Comparison of ENCODE assay signal across 15 cellular contexts in the genomic region with DNA sequence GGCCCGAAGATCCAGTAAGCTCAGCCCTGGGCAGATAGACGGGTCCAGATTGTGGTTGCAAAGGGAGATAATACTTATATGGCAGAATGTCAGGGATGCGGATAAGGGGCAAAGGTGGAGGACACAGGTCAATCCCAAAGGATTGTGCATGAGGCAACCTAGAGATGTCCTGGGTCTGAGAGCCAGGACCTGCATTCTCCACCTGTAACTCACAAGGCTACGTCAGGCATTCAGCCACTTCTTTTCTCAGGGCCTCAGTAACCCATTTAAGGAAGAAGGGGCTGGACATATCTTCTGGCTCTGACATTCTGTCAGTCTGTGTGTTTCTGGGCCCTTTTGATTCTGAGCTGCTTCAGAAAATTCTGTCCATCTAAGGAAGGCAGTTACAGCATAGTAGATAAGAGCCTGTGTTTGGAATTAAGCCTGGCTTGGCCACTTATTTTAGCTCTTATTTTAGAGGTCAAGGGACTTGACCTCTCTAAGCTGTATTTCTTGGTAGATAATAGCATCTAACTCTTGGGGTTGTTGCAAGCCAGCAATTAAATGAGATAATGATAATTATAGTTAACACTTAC. TPM values are rescaled to one million over a fixed set of nuclear protein-coding genes. Genes with fewer than 3 reads are reported as not detected.
A peak's percentile ranks its signal among the peaks of the same experiment; 100 is the strongest.
DNase-seq lines count a peak whose midpoint lies in the region; ATAC-seq, FAIRE-seq and TF ChIP-seq lines count a peak whose summit lies in the region.
"Had no signal": no experiment of that assay in that cellular context is flagged by ENCODE, and none has a peak within 500 bp of the region (broad histone marks: within the 10 kb centered on the region; RNA-seq: fewer than 3 reads in every experiment).

No MANE protein-coding gene starts in this region.

- no peak for TF ChIP-seq POLR2A in HepG2 (IDR thresholded peaks at IDR 0.05; ENCODE audit: insufficient read depth in 1 of 2, low read depth in 2 of 2, low read length in 2 of 2)

- no peak overlapping the region for H3K4me3 ChIP-seq in liver (ENCODE audit: low read depth in 1 of 3, low read length in 3 of 3)
- no peak overlapping the region for H3K4me3 ChIP-seq in HepG2 (replicated peaks in 1 of 3; ENCODE audit: insufficient read depth in 1 of 3, low read depth in 2 of 3, low read length in 3 of 3)
- H3K4me3 ChIP-seq: BLaER1 treated with 17β-estradiol and CSF1 and Interleukin-3, amounts not matched to agents 10 nM and 100 nM had no signal

- TF ChIP-seq EP300 in HepG2 (IDR thresholded peaks at IDR 0.05; ENCODE audit: low read depth in 2 of 2, low read length in 2 of 2) (no peak), HepG2 (CRISPR knock-in tag; IDR thresholded peaks at IDR 0.05; ENCODE audit: borderline replicate concordance) (no peak)

- no peaks in the 10 kb centered on the region for H3K4me1 ChIP-seq in liver (ENCODE audit: control insufficient read depth in 4 of 4, insufficient read depth in 4 of 4, low read length in 3 of 4)
- no peaks in the 10 kb centered on the region for H3K4me1 ChIP-seq in HepG2 (ENCODE audit: insufficient read depth, low read length)
- H3K4me1 ChIP-seq: BLaER1 treated with 17β-estradiol and CSF1 and Interleukin-3, amounts not matched to agents 10 nM and 100 nM had no signal

- POLR2A ChIA-PET in HepG2 (lab: Yijun Ruan, JAX): no interaction called here

- DNase-seq in HepG2 (ENCODE audit: low spot score): no peak
- peak; percentile 9 for DNase-seq in dedifferentiated amniotic fluid mesenchymal stem cell (ENCODE audit: extremely low spot score)
- DNase-seq in mesenteric fat pad (ENCODE audit: low spot score): peak; percentile 2
- DNase-seq in anterior cingulate cortex (lab: John Stamatoyannopoulos, UW): no peak
- no peak for DNase-seq in NCI-H2029 (lab: John Stamatoyannopoulos, UW)
- DNase-seq in T-helper 9 cell: no peak
- DNase-seq: ACHN; Calu3; CD4-positive, CD25-positive, alpha-beta regulatory T cell; DMS 273 treated with DMSO at 0.1 percent for 48 hours had no signal

- in situ Hi-C loops in HepG2 (cut with HindIII; ENCODE audit: extremely low pct_ligation_motif_present, low pct_unique_long_range_greater_than_20kb): no loop called here

- BruUV-seq in HepG2 (replicated peaks; lab: Mats Ljungman, UMichigan): no TSS peak

- H4K20me1 ChIP-seq in HepG2 (ENCODE audit: insufficient read depth, low read length): no peaks in the 10 kb centered on the region
- H4K20me1 ChIP-seq: BLaER1 treated with 17β-estradiol and CSF1 and Interleukin-3, amounts not matched to agents 10 nM and 100 nM had no signal

- no peaks in the 10 kb centered on the region for H3K9me3 ChIP-seq in liver (ENCODE audit: control insufficient read depth in 4 of 4, low read length in 3 of 4)
- peaks cover 6% of the 10 kb centered on the region; the same call in 1 of the 2 replicates for H3K9me3 ChIP-seq in HepG2 (ENCODE audit: low read length)

- H3K36me3 ChIP-seq in liver (ENCODE audit: control insufficient read depth in 4 of 4, insufficient read depth in 3 of 4, low read depth in 1 of 4, low read length in 3 of 4) (no peaks in the 10 kb centered on the region), HepG2 (replicated peaks in 1 of 2; ENCODE audit: control insufficient read depth in 1 of 2, insufficient read depth in 2 of 2, low read length in 2 of 2) (no peaks in the 10 kb centered on the region)
- H3K36me3 ChIP-seq: BLaER1 treated with 17β-estradiol and CSF1 and Interleukin-3, amounts not matched to agents 10 nM and 100 nM had no signal

- no peak for ATAC-seq in HepG2
- ATAC-seq: HCT116 had no signal

- no peak for TF ChIP-seq RAD21 in liver (IDR thresholded peaks at IDR 0.05)
- TF ChIP-seq RAD21 in HepG2 (CRISPR knock-in tag; IDR thresholded peaks at IDR 0.05): no peak

- no peak for FAIRE-seq in HepG2 (lab: Jason Lieb, UNC)
- FAIRE-seq: H54 had no signal

- intact Hi-C loops in HepG2 (cut with micrococcal nuclease; ENCODE audit: unreplicated experiment): no loop called here

- no peak overlapping the region for H3K9ac ChIP-seq in liver (ENCODE audit: low read depth in 1 of 2, low read length in 2 of 2)
- H3K9ac ChIP-seq in HepG2 (ENCODE audit: insufficient read depth, low read depth, low read length): no peak overlapping the region
- H3K9ac ChIP-seq: BLaER1 treated with 17β-estradiol and CSF1 and Interleukin-3, amounts not matched to agents 10 nM and 100 nM had no signal

- no peak overlapping the region for H2AFZ ChIP-seq in HepG2 (ENCODE audit: low read length)

- no peak for TF ChIP-seq CTCF in liver (IDR thresholded peaks at IDR 0.05; ENCODE audit: low read depth, low read length, missing input control)
- TF ChIP-seq CTCF in HepG2 (CRISPR knock-in tag; IDR thresholded peaks at IDR 0.05): no peak

- WGBS in liver: 90% methylated on average over 4 of the region's 4 CpGs
- WGBS in HepG2 (ENCODE audit: low lambda C conversion rate): 13% methylated on average over 4 of the region's 4 CpGs

- H3K4me2 ChIP-seq in HepG2 (ENCODE audit: low read depth, low read length): no peak overlapping the region
- H3K4me2 ChIP-seq: BLaER1 treated with 17β-estradiol and CSF1 and Interleukin-3, amounts not matched to agents 10 nM and 100 nM had no signal

- no peaks in the 10 kb centered on the region for H3K79me2 ChIP-seq in HepG2 (ENCODE audit: insufficient read depth, low read length)

- no peak overlapping the region for H3K27ac ChIP-seq in liver (ENCODE audit: low read depth in 1 of 2, low read length in 2 of 2)
- H3K27ac ChIP-seq in HepG2 (ENCODE audit: extremely low read length, insufficient read depth, low read length): no peak overlapping the region
- H3K27ac ChIP-seq: BLaER1 treated with 17β-estradiol and CSF1 and Interleukin-3, amounts not matched to agents 10 nM and 100 nM; HL-60 had no signal

- H3K27me3 ChIP-seq in liver (ENCODE audit: control insufficient read depth in 4 of 4, insufficient read depth in 4 of 4, low read length in 3 of 4): no peaks in the 10 kb centered on the region
- H3K27me3 ChIP-seq in HepG2 (ENCODE audit: control insufficient read depth in 1 of 2, insufficient read depth in 2 of 2, low read length in 2 of 2): peaks cover 0 to 4% of the 10 kb centered on the region in 2 experiments; a peak in 2 of 5 replicates
- H3K27me3 ChIP-seq: BLaER1 treated with 17β-estradiol and CSF1 and Interleukin-3, amounts not matched to agents 10 nM and 100 nM had no signal

- CTCF ChIA-PET in HepG2 (lab: Yijun Ruan, JAX; ENCODE audit: low intra/inter-chr PET ratio, low total read pairs): no interaction called here

TF ChIP-seq in liver, 16 proteins besides CTCF, POLR2A, EP300 and RAD21 (continues in another document):
- peak; percentile 53 for TF ChIP-seq NR2F2 (IDR thresholded peaks at IDR 0.05)

RNA-seq across cellular contexts. Expression of a gene that starts 40.2 kb away (rescaled TPM):
- 1 to 10 TPM; 2.3 to 2.8 TPM for total RNA-seq in liver
- polyA plus RNA-seq in liver: 1 to 10 TPM; 2.2 to 3.1 TPM
- total RNA-seq in HepG2 (2016; rRNA removed; fragmentation: Illumina TruSeq; extraction: Trizol): 12.4 and 13.8 TPM in 2 replicates
- total RNA-seq in HepG2 (2016; cell fraction: cytosol; rRNA removed; fragmentation: Illumina TruSeq; extraction: Trizol; ENCODE audit: low read depth): 12.1 and 21.0 TPM in 2 replicates
- 12.3 and 13.6 TPM in 2 replicates for total RNA-seq in HepG2 (2016; cell fraction: insoluble cytoplasmic fraction; rRNA removed; fragmentation: Illumina TruSeq; extraction: Trizol)
- 17.3 and 23.9 TPM in 2 replicates for total RNA-seq in HepG2 (2016; cell fraction: membrane; rRNA removed; fragmentation: Illumina TruSeq; extraction: Trizol)
- 10.0 and 11.4 TPM in 2 replicates for total RNA-seq in HepG2 (2016; cell fraction: nucleus; rRNA removed; fragmentation: Illumina TruSeq; extraction: Trizol)
- polyA plus RNA-seq in HepG2 (2011; rRNA removed): 22.8 and 23.4 TPM in 2 replicates
- 21.1 and 24.5 TPM in 2 replicates for polyA plus RNA-seq in HepG2 (2011; cell fraction: cytosol; rRNA removed)
- polyA plus RNA-seq in HepG2 (2011; cell fraction: nucleus; rRNA removed): 18.7 and 23.9 TPM in 2 replicates
- polyA plus RNA-seq in HepG2 (2012): 12.3 and 14.5 TPM in 2 replicates
- 19.5 and 24.0 TPM in 2 replicates for polyA plus RNA-seq in HepG2 (2016; cell fraction: cytosol; fragmentation: Illumina TruSeq; extraction: Trizol; ENCODE audit: low read depth)
- polyA plus RNA-seq in HepG2 (2016; cell fraction: insoluble cytoplasmic fraction; fragmentation: Illumina TruSeq; extraction: Trizol; ENCODE audit: low read depth): 15.6 and 19.5 TPM in 2 replicates
- polyA plus RNA-seq in HepG2 (2016; cell fraction: membrane; fragmentation: Illumina TruSeq; extraction: Trizol; ENCODE audit: low read depth): 18.5 and 22.3 TPM in 2 replicates
- 16.4 and 20.6 TPM in 2 replicates for polyA plus RNA-seq in HepG2 (2016; cell fraction: nucleus; fragmentation: Illumina TruSeq; extraction: Trizol; ENCODE audit: insufficient read depth, low read depth)
- polyA minus RNA-seq in HepG2 (2011; rRNA and poly(A)+ RNA removed; ENCODE audit: low replicate concordance): 2.0 and 5.3 TPM in 2 replicates
- polyA minus RNA-seq in HepG2 (2011; cell fraction: cytosol; rRNA and poly(A)+ RNA removed): 4.2 and 5.2 TPM in 2 replicates
- polyA minus RNA-seq in HepG2 (2011; cell fraction: nucleus; rRNA and poly(A)+ RNA removed): 7.7 and 8.5 TPM in 2 replicates
- total RNA-seq in mesenteric fat pad: 2.9 TPM

RNA-seq across cellular contexts. Expression of a gene that starts 54.2 kb away (rescaled TPM):
- total RNA-seq in liver (10 to 100 TPM; 39.7 to 44.2 TPM), HepG2 (2016; rRNA removed; fragmentation: Illumina TruSeq; extraction: Trizol) (86.3 and 109 TPM in 2 replicates), mesenteric fat pad (66.2 TPM)
- polyA plus RNA-seq in liver (100 to 1,000 TPM in 1 of 2 donors, 10 to 100 TPM in 1; 80.3 to 126 TPM), HepG2 (2011; rRNA removed) (19.3 and 25.5 TPM in 2 replicates)
- 35.8 and 45.6 TPM in 2 replicates for total RNA-seq in HepG2 (2016; cell fraction: cytosol; rRNA removed; fragmentation: Illumina TruSeq; extraction: Trizol; ENCODE audit: low read depth)
- total RNA-seq in HepG2 (2016; cell fraction: insoluble cytoplasmic fraction; rRNA removed; fragmentation: Illumina TruSeq; extraction: Trizol): 84.6 and 104 TPM in 2 replicates
- total RNA-seq in HepG2 (2016; cell fraction: membrane; rRNA removed; fragmentation: Illumina TruSeq; extraction: Trizol): 37.7 and 45.1 TPM in 2 replicates
- total RNA-seq in HepG2 (2016; cell fraction: nucleus; rRNA removed; fragmentation: Illumina TruSeq; extraction: Trizol): 33.5 and 37.6 TPM in 2 replicates
- polyA plus RNA-seq in HepG2 (2011; cell fraction: cytosol; rRNA removed): 23.9 and 54.3 TPM in 2 replicates
- polyA plus RNA-seq in HepG2 (2011; cell fraction: nucleus; rRNA removed): 51.9 and 57.0 TPM in 2 replicates
- 21.2 and 23.7 TPM in 2 replicates for polyA plus RNA-seq in HepG2 (2012)
- polyA plus RNA-seq in HepG2 (2016; cell fraction: cytosol; fragmentation: Illumina TruSeq; extraction: Trizol; ENCODE audit: low read depth): 35.0 and 35.6 TPM in 2 replicates
- 80.7 and 95.3 TPM in 2 replicates for polyA plus RNA-seq in HepG2 (2016; cell fraction: insoluble cytoplasmic fraction; fragmentation: Illumina TruSeq; extraction: Trizol; ENCODE audit: low read depth)
- 26.0 and 27.7 TPM in 2 replicates for polyA plus RNA-seq in HepG2 (2016; cell fraction: membrane; fragmentation: Illumina TruSeq; extraction: Trizol; ENCODE audit: low read depth)
- 59.0 and 66.7 TPM in 2 replicates for polyA plus RNA-seq in HepG2 (2016; cell fraction: nucleus; fragmentation: Illumina TruSeq; extraction: Trizol; ENCODE audit: insufficient read depth, low read depth)
- polyA minus RNA-seq in HepG2 (2011; rRNA and poly(A)+ RNA removed; ENCODE audit: low replicate concordance): 4.2 and 28.6 TPM in 2 replicates
- polyA minus RNA-seq in HepG2 (2011; cell fraction: cytosol; rRNA and poly(A)+ RNA removed): 37.4 and 37.9 TPM in 2 replicates
- 10.8 and 19.3 TPM in 2 replicates for polyA minus RNA-seq in HepG2 (2011; cell fraction: nucleus; rRNA and poly(A)+ RNA removed)

Comparison
In these comparisons a context has a peak if more than half of its experiments do, and no peak if none do; other contexts are left out.
1. DNase-seq: peak in dedifferentiated amniotic fluid mesenchymal stem cell (single experiment) and mesenteric fat pad (single experiment); none in HepG2 (single experiment), anterior cingulate cortex (0 of 58), NCI-H2029 (single experiment) and T-helper 9 cell (single experiment).